ENCODE assay signal across 2 cellular contexts in genomic region chr17:58086953-58087352, GRCh38.
TF ChIP-seq lines count a peak whose summit lies in the region.

No MANE protein-coding gene starts in this region.

TF ChIP-seq in GM12878, 131 proteins besides CTCF, POLR2A, EP300 and RAD21:
- TF ChIP-seq PKNOX1 (IDR thresholded peaks at IDR 0.05) (no peak), SIN3A (IDR thresholded peaks at IDR 0.05; ENCODE audit: low read depth, low read length) (no peak), DPF2 (IDR thresholded peaks at IDR 0.05) (no peak), MTA3 (IDR thresholded peaks at IDR 0.05; ENCODE audit: borderline replicate concordance, low read length) (no peak), ZNF687 (IDR thresholded peaks at IDR 0.05) (no peak), JUND (IDR thresholded peaks at IDR 0.05; ENCODE audit: low read depth, low read length) (no peak), RB1 (IDR thresholded peaks at IDR 0.05; ENCODE audit: borderline replicate concordance) (no peak), ELK1 (IDR thresholded peaks at IDR 0.05; ENCODE audit: low read depth, low read length) (no peak), BCL11A (IDR thresholded peaks at IDR 0.05; ENCODE audit: low read depth, low read length) (no peak), SP1 (IDR thresholded peaks at IDR 0.05; ENCODE audit: low read depth, low read length) (no peak), EGR1 (IDR thresholded peaks at IDR 0.05; ENCODE audit: borderline replicate concordance in 1 of 2, low read depth in 2 of 2, low read length in 2 of 2) (no peak), NRF1 (conservative IDR thresholded peaks at IDR 0.05; ENCODE audit: low read depth, low read length) (no peak), ZNF207 (IDR thresholded peaks at IDR 0.05; ENCODE audit: borderline replicate concordance) (no peak), IRF4 (IDR thresholded peaks at IDR 0.05; ENCODE audit: low read depth, low read length) (no peak), ATF2 (IDR thresholded peaks at IDR 0.05; ENCODE audit: low read length) (no peak), EZH2 (IDR thresholded peaks at IDR 0.05; ENCODE audit: borderline replicate concordance, control insufficient read depth, low read depth, low read length) (no peak), STAT3 (IDR thresholded peaks at IDR 0.05; ENCODE audit: low read depth, low read length) (no peak), FOXK2 (IDR thresholded peaks at IDR 0.05) (no peak), NFYA (IDR thresholded peaks at IDR 0.05; ENCODE audit: borderline replicate concordance, low read depth, low read length) (no peak), ZBTB33 (IDR thresholded peaks at IDR 0.05) (no peak)
TF ChIP-seq in GM12878: peak in this region for 0.

TF ChIP-seq in HEK293T, 16 proteins besides CTCF, POLR2A, EP300 and RAD21:
- TF ChIP-seq FOXK2 (IDR thresholded peaks at IDR 0.05) (no peak), LEF1 (IDR thresholded peaks at IDR 0.05; ENCODE audit: borderline replicate concordance) (no peak), SP1 (IDR thresholded peaks at IDR 0.05) (no peak), PKNOX1 (IDR thresholded peaks at IDR 0.05) (no peak), TARDBP (IDR thresholded peaks at IDR 0.05) (no peak), FOXA1 (IDR thresholded peaks at IDR 0.05) (no peak), FOXM1 (IDR thresholded peaks at IDR 0.05; ENCODE audit: borderline replicate concordance) (no peak), ELF4 (IDR thresholded peaks at IDR 0.05) (no peak)
